In the genomic region with DNA sequence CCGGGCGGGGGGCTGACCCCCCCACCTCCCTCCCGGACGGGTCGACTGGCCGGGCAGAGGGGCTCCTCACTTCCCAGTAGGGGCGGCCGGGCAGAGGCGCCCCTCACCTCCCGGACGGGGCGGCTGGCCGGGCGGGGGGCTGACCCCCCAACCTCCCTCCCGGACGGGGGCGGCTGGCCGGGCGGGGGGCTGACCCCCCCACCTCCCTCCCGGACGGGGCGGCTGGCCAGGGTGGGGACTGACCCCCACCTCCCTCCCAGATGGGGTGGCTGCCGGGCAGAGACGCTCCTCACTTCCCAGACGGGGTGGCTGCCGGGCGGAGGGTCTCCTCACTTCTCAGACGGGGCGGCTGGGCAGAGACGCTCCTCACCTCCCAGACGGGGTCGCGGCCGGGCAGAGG, we compare ENCODE assay signal across 2 cellular contexts. TPM values are rescaled to one million over a fixed set of nuclear protein-coding genes. Genes with fewer than 3 reads are reported as not detected.
"Had no signal": no experiment of that assay in that cellular context is flagged by ENCODE, and none has a peak within 500 bp of the region (broad histone marks: within the 10 kb centered on the region; RNA-seq: fewer than 3 reads in every experiment).

No MANE protein-coding gene starts in this region.

RNA-seq across cellular contexts. Expression of gene PLK5, which starts 24.6 kb away (rescaled TPM):
- total RNA-seq: GM23248, H4 had no signal
